Comparison of ENCODE assay signal across 20 cellular contexts in the genomic region with DNA sequence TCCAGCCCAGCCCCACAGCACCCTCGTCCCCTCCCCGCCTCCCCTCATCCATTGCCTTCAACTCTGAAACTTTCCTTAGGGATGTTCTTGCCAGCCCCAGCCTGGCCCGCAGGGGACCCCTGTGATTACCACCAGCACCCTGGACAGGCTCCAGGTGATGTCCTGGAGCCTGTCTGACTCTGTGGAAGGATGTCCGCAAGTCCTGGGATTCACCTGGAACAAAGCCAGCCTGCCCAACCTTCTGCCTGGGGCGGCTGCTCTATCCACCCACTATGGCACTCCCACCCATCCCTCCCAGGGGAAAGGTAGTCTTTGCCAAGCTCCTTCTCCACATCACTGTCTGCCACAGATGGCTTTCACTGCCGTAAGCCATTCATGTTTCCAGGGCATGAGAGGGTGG. TPM values are rescaled to one million over a fixed set of nuclear protein-coding genes. Genes with fewer than 3 reads are reported as not detected.
DNase-seq lines count a peak whose midpoint lies in the region; ATAC-seq and TF ChIP-seq lines count a peak whose summit lies in the region.
"Had no signal": no experiment of that assay in that cellular context is flagged by ENCODE, and none has a peak within 500 bp of the region (broad histone marks: within the 10 kb centered on the region; RNA-seq: fewer than 3 reads in every experiment).

No MANE protein-coding gene starts in this region.

- peaks cover under 1% of the 10 kb centered on the region in 2 donors for H3K9me3 Mint-ChIP-seq in stimulated activated naive B cell treated with anti-CD40 and anti-IgM and Interleukin-4, amounts not matched to agents 10 μg/mL and 1 μg/mL and 100 μg/mL, for 72 hours

- H3K27me3 ChIP-seq in BE2C (no peaks in the 10 kb centered on the region), IMR-90 (ENCODE audit: control insufficient read depth, insufficient read depth, low read length) (no peaks in the 10 kb centered on the region)
- H3K27me3 ChIP-seq: BLaER1 had no signal

- H4K91ac ChIP-seq in IMR-90 (ENCODE audit: insufficient read depth, low read depth, low read length), result no peak overlapping the region

- no CpG with 5 or more reads among the region's 6 CpGs for WGBS in IMR-90 (ENCODE audit: extremely low coverage in 2 of 2, insufficient read length in 1 of 2), 2 experiments

- no peaks in the 10 kb centered on the region for H3K4me1 ChIP-seq in BE2C
- no peaks in the 10 kb centered on the region for H3K4me1 ChIP-seq in IMR-90 (ENCODE audit: control insufficient read depth, insufficient read depth, low read length)
- H3K4me1 ChIP-seq: BLaER1 had no signal

- no peak overlapping the region for H3K27ac Mint-ChIP-seq in stimulated activated naive B cell treated with anti-CD40 and anti-IgM and Interleukin-4, amounts not matched to agents 10 μg/mL and 1 μg/mL and 100 μg/mL, for 72 hours
- H3K27ac Mint-ChIP-seq: CD4-positive, alpha-beta memory T cell had no signal

- no peak overlapping the region for H4K5ac ChIP-seq in IMR-90 (ENCODE audit: low read depth, low read length)

- in situ Hi-C loops in IMR-90 (cut with MboI; ENCODE audit: low sequenced_read_pairs), result no loop called here

- no peak overlapping the region for H2BK120ac ChIP-seq in IMR-90 (ENCODE audit: low read depth, low read length)

- no peak overlapping the region for H3K4me3 Mint-ChIP-seq in stimulated activated naive B cell treated with anti-CD40 and anti-IgM and Interleukin-4, amounts not matched to agents 10 μg/mL and 1 μg/mL and 100 μg/mL, for 72 hours
- H3K4me3 Mint-ChIP-seq: CD4-positive, alpha-beta memory T cell had no signal

- no peak overlapping the region for H3K18ac ChIP-seq in IMR-90 (ENCODE audit: low read depth, low read length)

- H2AK5ac ChIP-seq in IMR-90 (ENCODE audit: low read depth, low read length), result no peak overlapping the region

- no peak overlapping the region for H2BK5ac ChIP-seq in IMR-90 (ENCODE audit: low read depth, low read length, poor library complexity, severe bottlenecking)

- peak; percentile 14 for DNase-seq in BE2C
- DNase-seq in IMR-90, result no peak
- DNase-seq in NCI-H69 (lab: John Stamatoyannopoulos, UW), result peak; percentile 60
- peak; percentile 53 for DNase-seq in epithelial cell of esophagus (ENCODE audit: low read depth)
- DNase-seq in putamen (ENCODE audit: low spot score), result no peak
- no peak for DNase-seq in NCI-H2029 (lab: John Stamatoyannopoulos, UW)
- no peak for DNase-seq in stimulated activated naive B cell treated with anti-CD40 and anti-IgM and Interleukin-4, amounts not matched to agents 10 μg/mL and 1 μg/mL and 100 μg/mL, for 72 hours
- DNase-seq in NOMO-1 treated with dmso at 0.1 percent for 144 hours (lab: John Stamatoyannopoulos, UW; ENCODE audit: unreplicated experiment), result no peak
- DNase-seq: CD4-positive, alpha-beta memory T cell; NCI-H1105; NCI-H146; NCI-H2081 treated with DMSO at 0.1 percent for 48 hours; NCI-H82; RPMI8226; SHP77 treated with DMSO at 0.1 percent for 48 hours; SW 1271 had no signal

- no peak overlapping the region for H4K8ac ChIP-seq in IMR-90 (ENCODE audit: low read depth in 2 of 2, low read length in 2 of 2)

- H3K14ac ChIP-seq in IMR-90 (replicated peaks; ENCODE audit: low read depth, low read length), result no peak overlapping the region

- ATAC-seq in IMR-90 (ENCODE audit: low read depth), result no peak
- no peak for ATAC-seq in stimulated activated naive B cell treated with anti-CD40 and anti-IgM and Interleukin-4, amounts not matched to agents 10 μg/mL and 1 μg/mL and 100 μg/mL, for 72 hours (replicated peaks)
- ATAC-seq: HCT116 had no signal

- H3K79me1 ChIP-seq in IMR-90 (ENCODE audit: low read depth in 1 of 2, low read length in 2 of 2), result no peaks in the 10 kb centered on the region

- H3K36me3 ChIP-seq in BE2C, result no peaks in the 10 kb centered on the region
- no peaks in the 10 kb centered on the region for H3K36me3 ChIP-seq in IMR-90 (ENCODE audit: control insufficient read depth, insufficient read depth, low read length)
- H3K36me3 ChIP-seq: BLaER1 had no signal

- peaks cover 28 to 33% of the 10 kb centered on the region in 2 donors for H3K27me3 Mint-ChIP-seq in stimulated activated naive B cell treated with anti-CD40 and anti-IgM and Interleukin-4, amounts not matched to agents 10 μg/mL and 1 μg/mL and 100 μg/mL, for 72 hours

- H3K9me3 ChIP-seq in BE2C, result no peaks in the 10 kb centered on the region
- H3K9me3 ChIP-seq in IMR-90 (ENCODE audit: control insufficient read depth, insufficient read depth, low read length), result no peaks in the 10 kb centered on the region
- H3K9me3 ChIP-seq: BLaER1 had no signal

- dilution Hi-C loops in IMR-90 (cut with HindIII; ENCODE audit: low sequenced_read_pairs, unreplicated experiment), result no loop called here

- no peak for TF ChIP-seq RAD21 in IMR-90 (IDR thresholded peaks at IDR 0.05; ENCODE audit: low read length)

- no peak overlapping the region for H3K4me3 ChIP-seq in BE2C (ENCODE audit: low read depth, low read length)
- no peak overlapping the region for H3K4me3 ChIP-seq in IMR-90 (ENCODE audit: insufficient read depth, low read depth, low read length)
- no peak overlapping the region for H3K4me3 ChIP-seq in epithelial cell of esophagus (ENCODE audit: low read length)
- H3K4me3 ChIP-seq: BLaER1, SK-N-MC had no signal

- intact Hi-C loops in IMR-90 (cut with micrococcal nuclease), result no loop called here

- peaks cover 0 to under 1% of the 10 kb centered on the region in 2 donors for H3K36me3 Mint-ChIP-seq in stimulated activated naive B cell treated with anti-CD40 and anti-IgM and Interleukin-4, amounts not matched to agents 10 μg/mL and 1 μg/mL and 100 μg/mL, for 72 hours

- H3K9me1 ChIP-seq in IMR-90 (ENCODE audit: insufficient read depth, low read length), result 0 out of 2 replicates have a peak, but pooled peaks cover 4% of the 10 kb centered on the region

- peak overlapping the region; percentile 35 for H2AK9ac ChIP-seq in IMR-90 (replicated peaks; ENCODE audit: low read depth, low read length, poor library complexity)

- peaks cover 7 to 12% of the 10 kb centered on the region in 2 donors for H3K4me1 Mint-ChIP-seq in stimulated activated naive B cell treated with anti-CD40 and anti-IgM and Interleukin-4, amounts not matched to agents 10 μg/mL and 1 μg/mL and 100 μg/mL, for 72 hours

- H4K20me1 ChIP-seq in IMR-90 (ENCODE audit: insufficient read depth, low read length), result no peaks in the 10 kb centered on the region
- H4K20me1 ChIP-seq: BLaER1 had no signal

- H3K27ac ChIP-seq in IMR-90 (ENCODE audit: insufficient read depth, low read length), result no peak overlapping the region
- H3K27ac ChIP-seq: BLaER1, KMS-11, SK-N-MC had no signal

- CTCF ChIA-PET in IMR-90 (lab: Yijun Ruan, JAX), result no interaction called here

- no peak overlapping the region for H3K4me2 ChIP-seq in IMR-90 (ENCODE audit: low read depth, low read length)
- H3K4me2 ChIP-seq: BLaER1, KMS-11 had no signal

- H2BK15ac ChIP-seq in IMR-90 (ENCODE audit: low read depth, low read length), result no peak overlapping the region

- no TSS peak for BruUV-seq in IMR-90 (replicated peaks; lab: Mats Ljungman, UMichigan)

- POLR2A ChIA-PET in IMR-90 (lab: Charles Lee; ENCODE audit: unreplicated experiment), result no interaction called here

- H3K23ac ChIP-seq in IMR-90 (ENCODE audit: low read depth, low read length), result 0 out of 2 replicates have a peak overlapping the region, but pooled peaks have one; percentile 24

- H2BK20ac ChIP-seq in IMR-90 (ENCODE audit: low read depth, low read length), result no peak overlapping the region

- H2AFZ ChIP-seq in IMR-90 (replicated peaks; ENCODE audit: low read length, poor library complexity), result no peak overlapping the region

- no peak overlapping the region for H3K56ac ChIP-seq in IMR-90 (ENCODE audit: extremely low read depth, insufficient read depth, low read length)

- H3K9ac ChIP-seq in IMR-90 (ENCODE audit: low read depth, low read length), result no peak overlapping the region
- H3K9ac ChIP-seq: BLaER1, KMS-11 had no signal

- no peak for TF ChIP-seq POLR2A in IMR-90 (IDR thresholded peaks at IDR 0.05; ENCODE audit: low read depth, low read length)

- H3K4ac ChIP-seq in IMR-90 (ENCODE audit: low read depth, low read length), result no peak overlapping the region

- no peak for TF ChIP-seq CTCF in BE2C (IDR thresholded peaks at IDR 0.05; ENCODE audit: low read depth, low read length)
- TF ChIP-seq CTCF in IMR-90 (conservative IDR thresholded peaks at IDR 0.05; ENCODE audit: low read depth, low read length), result no peak
- no peak for TF ChIP-seq CTCF in epithelial cell of esophagus (IDR thresholded peaks at IDR 0.05; ENCODE audit: insufficient read depth, low read depth, low read length, missing control alignments)

TF ChIP-seq in IMR-90, 13 proteins besides CTCF, POLR2A, EP300 and RAD21 (continues in another document):
- TF ChIP-seq FOS (IDR thresholded peaks at IDR 0.05; ENCODE audit: low read depth, low read length) (no peak), BHLHE40 (IDR thresholded peaks at IDR 0.05; ENCODE audit: low read depth, low read length) (no peak), SMC3 (IDR thresholded peaks at IDR 0.05; ENCODE audit: low read depth, low read length) (no peak), RFX5 (IDR thresholded peaks at IDR 0.05; ENCODE audit: low read depth, low read length) (no peak), CHD1 (IDR thresholded peaks at IDR 0.05; ENCODE audit: low read depth, low read length) (no peak)
- TF ChIP-seq, protein P1, sequence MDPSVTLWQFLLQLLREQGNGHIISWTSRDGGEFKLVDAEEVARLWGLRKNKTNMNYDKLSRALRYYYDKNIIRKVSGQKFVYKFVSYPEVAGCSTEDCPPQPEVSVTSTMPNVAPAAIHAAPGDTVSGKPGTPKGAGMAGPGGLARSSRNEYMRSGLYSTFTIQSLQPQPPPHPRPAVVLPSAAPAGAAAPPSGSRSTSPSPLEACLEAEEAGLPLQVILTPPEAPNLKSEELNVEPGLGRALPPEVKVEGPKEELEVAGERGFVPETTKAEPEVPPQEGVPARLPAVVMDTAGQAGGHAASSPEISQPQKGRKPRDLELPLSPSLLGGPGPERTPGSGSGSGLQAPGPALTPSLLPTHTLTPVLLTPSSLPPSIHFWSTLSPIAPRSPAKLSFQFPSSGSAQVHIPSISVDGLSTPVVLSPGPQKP (IDR thresholded peaks at IDR 0.05; ENCODE audit: borderline replicate concordance, low read depth, low read length), result no peak

RNA-seq across cellular contexts. Expression of a gene that starts 24.4 kb away (rescaled TPM):
- 8.3 TPM for polyA plus RNA-seq in BE2C (2012; ENCODE audit: insufficient read depth, insufficient read length, low read depth)
- 25.8 and 27.8 TPM in 2 replicates for total RNA-seq in IMR-90 (2012; rRNA removed)
- 92.3 and 103 TPM in 2 replicates for polyA plus RNA-seq in IMR-90 (2012; rRNA removed)
- polyA plus RNA-seq in IMR-90 (2012; cell fraction: cytosol; rRNA removed), result 46.4 and 102 TPM in 2 replicates
- polyA plus RNA-seq in IMR-90 (2012; cell fraction: nucleus; rRNA removed; ENCODE audit: low replicate concordance), result 122 and 210 TPM in 2 replicates
- total RNA-seq: CD4-positive, alpha-beta memory T cell had no signal
- polyA plus RNA-seq: CD4-positive, alpha-beta memory T cell had no signal

RNA-seq across cellular contexts. Expression of a gene that starts 52.5 kb away (rescaled TPM):
- 16.4 TPM for polyA plus RNA-seq in BE2C (2012; ENCODE audit: insufficient read depth, insufficient read length, low read depth)
- total RNA-seq in IMR-90 (2012; rRNA removed), result 21.5 and 25.0 TPM in 2 replicates
- 53.7 and 66.7 TPM in 2 replicates for polyA plus RNA-seq in IMR-90 (2012; rRNA removed)
- 46.3 and 63.2 TPM in 2 replicates for polyA plus RNA-seq in IMR-90 (2012; cell fraction: cytosol; rRNA removed)
- polyA plus RNA-seq in IMR-90 (2012; cell fraction: nucleus; rRNA removed; ENCODE audit: low replicate concordance), result 204 and 236 TPM in 2 replicates

Comparison
In these comparisons a context has a peak if more than half of its experiments do, and no peak if none do; other contexts are left out.
1. DNase-seq: peak in BE2C (single experiment), NCI-H69 (single experiment) and epithelial cell of esophagus (single experiment); none in IMR-90 (single experiment), putamen (single experiment), NCI-H2029 (single experiment), stimulated activated naive B cell treated with anti-CD40 and anti-IgM and Interleukin-4, amounts not matched to agents 10 μg/mL and 1 μg/mL and 100 μg/mL, for 72 hours (single experiment) and NOMO-1 treated with dmso at 0.1 percent for 144 hours (single experiment).